Comparison of ENCODE assay signal across 26 cellular contexts in the genomic region with DNA sequence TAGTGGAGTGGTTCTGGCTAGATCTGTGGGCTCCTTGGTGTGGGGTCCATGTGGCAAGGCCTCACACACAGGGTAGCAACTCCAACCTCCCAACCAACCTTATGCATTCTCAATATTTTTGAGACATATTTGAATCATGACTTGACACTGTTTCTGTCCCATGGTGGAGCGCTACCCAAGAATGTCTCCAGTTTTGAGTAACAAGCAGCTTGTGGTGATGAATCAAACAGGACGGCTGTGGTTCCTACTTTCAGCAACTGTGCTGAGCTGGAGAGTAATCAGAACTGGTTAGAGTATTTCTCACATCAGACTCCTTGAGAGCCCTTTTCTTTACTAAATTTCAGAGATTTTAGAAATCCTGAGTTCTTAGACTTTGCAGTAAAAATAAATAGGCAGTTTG. TPM values are rescaled to one million over a fixed set of nuclear protein-coding genes. Genes with fewer than 3 reads are reported as not detected.
DNase-seq lines count a peak whose midpoint lies in the region; ATAC-seq, FAIRE-seq and TF ChIP-seq lines count a peak whose summit lies in the region.
"Had no signal": no experiment of that assay in that cellular context is flagged by ENCODE, and none has a peak within 500 bp of the region (broad histone marks: within the 10 kb centered on the region; RNA-seq: fewer than 3 reads in every experiment).

No MANE protein-coding gene starts in this region.

- H2AFZ ChIP-seq in GM12878 (ENCODE audit: control insufficient read depth, low read depth, low read length): no peak overlapping the region
- H2AFZ ChIP-seq: hepatocyte had no signal

- H3K27ac ChIP-seq in GM12878 (ENCODE audit: control insufficient read depth, insufficient read depth): no peak overlapping the region
- H3K27ac ChIP-seq: ascending aorta, hepatocyte, ovary, WERI-Rb-1 had no signal

- no peak overlapping the region for H3K9ac ChIP-seq in GM12878 (ENCODE audit: control insufficient read depth, insufficient read depth, low read length)

- peaks cover 0 to 1% of the 10 kb centered on the region in 2 experiments; a peak in 1 of 4 replicates for H3K27me3 ChIP-seq in GM12878 (replicated peaks in 1 of 2; ENCODE audit: control insufficient read depth in 2 of 2, insufficient read depth in 2 of 2, low read length in 1 of 2)
- H3K27me3 ChIP-seq: ascending aorta, hepatocyte, ovary had no signal

- TF ChIP-seq CTCF in AG10803 (conservative IDR thresholded peaks at IDR 0.05; ENCODE audit: low read length) (no peak), GM10266 (IDR thresholded peaks at IDR 0.05; ENCODE audit: control insufficient read depth, insufficient read depth, low read depth, missing control alignments) (no peak), GM12878 (IDR thresholded peaks at IDR 0.05 in 2 of 3, conservative IDR thresholded peaks at IDR 0.05 in 1 of 3; ENCODE audit: control insufficient read depth in 2 of 3, extremely low read depth in 1 of 3, insufficient read depth in 1 of 3, low read depth in 3 of 3, low read length in 3 of 3) (no peak), GM10248 (IDR thresholded peaks at IDR 0.05; ENCODE audit: control extremely low read depth, extremely low read depth, low read depth, missing control alignments) (no peak)

- no peak for TF ChIP-seq RAD21 in GM12878 (IDR thresholded peaks at IDR 0.05; ENCODE audit: insufficient read depth, low read depth, low read length)

- H3K4me2 ChIP-seq in GM12878 (ENCODE audit: control insufficient read depth, insufficient read depth): no peak overlapping the region
- H3K4me2 ChIP-seq: hepatocyte had no signal

- peaks cover 5% of the 10 kb centered on the region; the same call in 1 of the 2 replicates for H3K4me1 ChIP-seq in GM12878 (ENCODE audit: control insufficient read depth, insufficient read depth, low read length)
- H3K4me1 ChIP-seq: ascending aorta had no signal

- RAD21 ChIA-PET in GM12878 (lab: Charles Lee; ENCODE audit: unreplicated experiment): no interaction called here

- TF ChIP-seq EP300 in GM12878 (IDR thresholded peaks at IDR 0.05; ENCODE audit: borderline replicate concordance in 1 of 2, control insufficient read depth in 1 of 2, low read depth in 2 of 2, low read length in 2 of 2): no peak

- DNase-seq in AG10803 (ENCODE audit: low read depth) (peak; percentile 28), GM10266 (ENCODE audit: extremely low spot score) (peak; percentile 44), GM12878 (ENCODE audit: low read depth, low spot score) (peak; percentile 19), NCI-H187 treated with DMSO at 0.1 percent for 48 hours (lab: John Stamatoyannopoulos, UW) (no peak), GM10248 (ENCODE audit: extremely low spot score) (no peak), islet precursor cell (no peak)
- DNase-seq in effector CD8-positive, alpha-beta T cell (lab: John Stamatoyannopoulos, UW): no peak
- DNase-seq: activated gamma-delta T cell treated with Interleukin-2 at 50 U/mL for 16 hours; DND-41; MG63; naive thymus-derived CD4-positive, alpha-beta T cell; NCI-H2029 treated with DMSO at 0.1 percent for 48 hours; NCI-H510A treated with DMSO at 0.1 percent for 48 hours; ovary; Right ventricle myocardium superior; stimulated activated CD4-positive, alpha-beta T cell treated with anti-CD3 and anti-CD28 coated beads, Interleukin-2, amount 100 ng/mL, for 48 hours; T-cell; WERI-Rb-1 had no signal

- H3K79me2 ChIP-seq in GM12878 (ENCODE audit: control insufficient read depth, insufficient read depth, low read length): no peaks in the 10 kb centered on the region
- H3K79me2 ChIP-seq: hepatocyte had no signal

- SMC1A ChIA-PET in GM12878 (lab: Charles Lee; ENCODE audit: uncharacterized antibody, unreplicated experiment): no interaction called here

- POLR2A ChIA-PET in GM12878 (lab: Charles Lee) (no interaction called here), GM10248 (lab: Yijun Ruan, JAX) (no interaction called here)

- no peaks in the 10 kb centered on the region for H4K20me1 ChIP-seq in GM12878 (ENCODE audit: control insufficient read depth, insufficient read depth)

- peak; percentile 38 for FAIRE-seq in GM12878 (lab: Jason Lieb, UNC)
- FAIRE-seq: endometrium, islet of Langerhans had no signal

- H3K36me3 ChIP-seq in GM12878 (ENCODE audit: control insufficient read depth in 2 of 2, insufficient read depth in 2 of 2, low read length in 1 of 2): no peaks in the 10 kb centered on the region
- H3K36me3 ChIP-seq: ascending aorta, MG63, ovary, WERI-Rb-1 had no signal

- H3K4me3 ChIP-seq in AG10803 (ENCODE audit: low read length) (no peak overlapping the region), GM12878 (no peak overlapping the region)
- H3K4me3 ChIP-seq: ascending aorta, hepatocyte, MG63, ovary had no signal

- CTCF ChIA-PET in GM12878 (lab: Yijun Ruan, JAX) (interaction anchor here (1.8 kb wide), 1 partner anchor 42 kb away, joined by 4 read pairs; no protein-coding TSS in a partner anchor), GM10248 (lab: Yijun Ruan, JAX) (interaction anchor here (1.3 kb wide), 1 partner anchor 15 kb away, joined by 3 read pairs; no protein-coding TSS in a partner anchor)

- TF ChIP-seq POLR2A in GM12878 (IDR thresholded peaks at IDR 0.05; ENCODE audit: low read depth, low read length): no peak

- 3% methylated on average over 2 of the region's 2 CpGs for whole genome bisulfite sequencing in GM12878 (ENCODE audit: insufficient coverage, insufficient replicate concordance, low lambda C conversion rate, missing lambda C conversion rate)

- BruUV-seq in GM12878 (replicated peaks; lab: Mats Ljungman, UMichigan): no TSS peak

- intact Hi-C loops in GM12878 (cut with micrococcal nuclease; ENCODE audit: unreplicated experiment): no loop called here

- in situ Hi-C loops in GM12878 (cut with MboI): no loop called here

- H3K9me3 ChIP-seq in GM12878 (replicated peaks; ENCODE audit: control insufficient read depth, insufficient read depth, low read length): no peaks in the 10 kb centered on the region; the same call in 2 of the 3 replicates
- H3K9me3 ChIP-seq: ascending aorta, MG63, ovary had no signal

- ATAC-seq in HG03432 (IDR thresholded peaks at IDR 0.05; ENCODE audit: unreplicated experiment) (peak; percentile 50), GM12878 (peak; percentile 71)
- ATAC-seq: naive thymus-derived CD4-positive, alpha-beta T cell; T-cell had no signal

RNA-seq across cellular contexts. Expression of a gene that starts 3.1 kb away (rescaled TPM):
- total RNA-seq in GM12878 (2013; cell fraction: nucleolus; rRNA removed): not detected in 2 replicates
- total RNA-seq in GM12878 (2014; rRNA removed) (not detected in 2 replicates), GM12878 (2014; rRNA removed; fragmentation: Illumina TruSeq; extraction: Trizol) (not detected in 2 replicates), GM12878 (2021) (not detected in 2 replicates)
- polyA plus RNA-seq in GM12878 (2011; ENCODE audit: low read depth): not detected
- polyA plus RNA-seq in GM12878 (2011; rRNA removed) (not detected in 2 replicates), GM12878 (2014; fragmentation: Illumina TruSeq; extraction: Trizol) (not detected in 2 replicates), GM12878 (2014; fragmentation: Nextera tagmentation; extraction: Ambion mirVana) (not detected), GM12878 (2014; rRNA removed) (0.27 TPM in 1 of 2 replicates, not detected in the other), GM12878 (2016; fragmentation: Nextera tagmentation; extraction: Ambion mirVana) (not detected)
- not detected in 2 replicates for polyA plus RNA-seq in GM12878 (2011; cell fraction: cytosol; rRNA removed)
- polyA plus RNA-seq in GM12878 (2011; cell fraction: nucleus; rRNA removed): not detected in 2 replicates
- not detected in 2 replicates for polyA plus RNA-seq in GM12878 (2012)
- not detected in 2 replicates for polyA minus RNA-seq in GM12878 (2011; rRNA and poly(A)+ RNA removed)
- not detected in 2 replicates for polyA minus RNA-seq in GM12878 (2011; cell fraction: cytosol; rRNA and poly(A)+ RNA removed)
- polyA minus RNA-seq in GM12878 (2011; cell fraction: nucleus; rRNA and poly(A)+ RNA removed): not detected in 2 replicates
- total RNA-seq: ascending aorta; fibroblast of villous mesenchyme; hepatocyte; lung microvascular endothelial cell; naive thymus-derived CD4-positive, alpha-beta T cell; ovary; Right ventricle myocardium superior; T-cell; temporal lobe had no signal
- polyA plus RNA-seq: hepatocyte; naive thymus-derived CD4-positive, alpha-beta T cell; ovary had no signal

RNA-seq across cellular contexts. Expression of a gene that starts 10.6 kb away (rescaled TPM):
- not detected in 2 replicates for total RNA-seq in GM12878 (2013; cell fraction: nucleolus; rRNA removed)
- total RNA-seq in GM12878 (2014; rRNA removed) (not detected in 2 replicates), GM12878 (2014; rRNA removed; fragmentation: Illumina TruSeq; extraction: Trizol) (not detected in 2 replicates), GM12878 (2021) (not detected in 2 replicates)
- not detected for polyA plus RNA-seq in GM12878 (2011; ENCODE audit: low read depth)
- polyA plus RNA-seq in GM12878 (2011; rRNA removed) (not detected in 2 replicates), GM12878 (2014; fragmentation: Illumina TruSeq; extraction: Trizol) (not detected in 2 replicates), GM12878 (2014; fragmentation: Nextera tagmentation; extraction: Ambion mirVana) (not detected), GM12878 (2014; rRNA removed) (not detected in 2 replicates), GM12878 (2016; fragmentation: Nextera tagmentation; extraction: Ambion mirVana) (not detected)
- polyA plus RNA-seq in GM12878 (2011; cell fraction: cytosol; rRNA removed): not detected in 2 replicates
- not detected in 2 replicates for polyA plus RNA-seq in GM12878 (2011; cell fraction: nucleus; rRNA removed)
- not detected in 2 replicates for polyA plus RNA-seq in GM12878 (2012)
- polyA minus RNA-seq in GM12878 (2011; rRNA and poly(A)+ RNA removed): not detected in 2 replicates
- polyA minus RNA-seq in GM12878 (2011; cell fraction: cytosol; rRNA and poly(A)+ RNA removed): not detected in 2 replicates
- polyA minus RNA-seq in GM12878 (2011; cell fraction: nucleus; rRNA and poly(A)+ RNA removed): not detected in 2 replicates
- total RNA-seq: ascending aorta; fibroblast of villous mesenchyme; hepatocyte; lung microvascular endothelial cell; naive thymus-derived CD4-positive, alpha-beta T cell; ovary; Right ventricle myocardium superior; T-cell; temporal lobe had no signal
- polyA plus RNA-seq: hepatocyte; naive thymus-derived CD4-positive, alpha-beta T cell; ovary had no signal

RNA-seq across cellular contexts. Expression of a gene that starts 22.9 kb away (rescaled TPM):
- not detected in 2 replicates for total RNA-seq in GM12878 (2013; cell fraction: nucleolus; rRNA removed)
- total RNA-seq in GM12878 (2014; rRNA removed): not detected in 2 replicates
- total RNA-seq in GM12878 (2014; rRNA removed; fragmentation: Illumina TruSeq; extraction: Trizol): not detected in 2 replicates
- total RNA-seq in GM12878 (2021): not detected in 2 replicates
- polyA plus RNA-seq in GM12878 (2011; ENCODE audit: low read depth): not detected
- not detected in 2 replicates for polyA plus RNA-seq in GM12878 (2011; rRNA removed)
- polyA plus RNA-seq in GM12878 (2011; cell fraction: cytosol; rRNA removed): not detected in 2 replicates
- polyA plus RNA-seq in GM12878 (2011; cell fraction: nucleus; rRNA removed): not detected in 2 replicates
- polyA plus RNA-seq in GM12878 (2012): not detected in 2 replicates
- polyA plus RNA-seq in GM12878 (2014; fragmentation: Illumina TruSeq; extraction: Trizol): not detected in 2 replicates
- not detected for polyA plus RNA-seq in GM12878 (2014; fragmentation: Nextera tagmentation; extraction: Ambion mirVana)
- polyA plus RNA-seq in GM12878 (2014; rRNA removed): not detected in 2 replicates
- not detected for polyA plus RNA-seq in GM12878 (2016; fragmentation: Nextera tagmentation; extraction: Ambion mirVana)
- not detected in 2 replicates for polyA minus RNA-seq in GM12878 (2011; rRNA and poly(A)+ RNA removed)
- polyA minus RNA-seq in GM12878 (2011; cell fraction: cytosol; rRNA and poly(A)+ RNA removed): not detected in 2 replicates
- polyA minus RNA-seq in GM12878 (2011; cell fraction: nucleus; rRNA and poly(A)+ RNA removed): not detected in 2 replicates
- total RNA-seq: ascending aorta; fibroblast of villous mesenchyme; hepatocyte; lung microvascular endothelial cell; naive thymus-derived CD4-positive, alpha-beta T cell; ovary; Right ventricle myocardium superior; T-cell; temporal lobe had no signal
- polyA plus RNA-seq: hepatocyte; naive thymus-derived CD4-positive, alpha-beta T cell; ovary had no signal

RNA-seq across cellular contexts. Expression of a gene that starts 36.4 kb away (rescaled TPM):
- total RNA-seq in GM12878 (2013; cell fraction: nucleolus; rRNA removed): not detected in 2 replicates
- total RNA-seq in GM12878 (2014; rRNA removed) (not detected in 2 replicates), GM12878 (2014; rRNA removed; fragmentation: Illumina TruSeq; extraction: Trizol) (not detected in 2 replicates), GM12878 (2021) (not detected in 2 replicates)
- not detected for polyA plus RNA-seq in GM12878 (2011; ENCODE audit: low read depth)
- polyA plus RNA-seq in GM12878 (2011; rRNA removed) (not detected in 2 replicates), GM12878 (2014; fragmentation: Illumina TruSeq; extraction: Trizol) (not detected in 2 replicates), GM12878 (2014; fragmentation: Nextera tagmentation; extraction: Ambion mirVana) (not detected), GM12878 (2014; rRNA removed) (not detected in 2 replicates), GM12878 (2016; fragmentation: Nextera tagmentation; extraction: Ambion mirVana) (not detected)
- not detected in 2 replicates for polyA plus RNA-seq in GM12878 (2011; cell fraction: cytosol; rRNA removed)
- not detected in 2 replicates for polyA plus RNA-seq in GM12878 (2011; cell fraction: nucleus; rRNA removed)
- polyA plus RNA-seq in GM12878 (2012): not detected in 2 replicates
- not detected in 2 replicates for polyA minus RNA-seq in GM12878 (2011; rRNA and poly(A)+ RNA removed)
- polyA minus RNA-seq in GM12878 (2011; cell fraction: cytosol; rRNA and poly(A)+ RNA removed): not detected in 2 replicates
- not detected in 2 replicates for polyA minus RNA-seq in GM12878 (2011; cell fraction: nucleus; rRNA and poly(A)+ RNA removed)
- total RNA-seq: ascending aorta; fibroblast of villous mesenchyme; hepatocyte; lung microvascular endothelial cell; naive thymus-derived CD4-positive, alpha-beta T cell; ovary; Right ventricle myocardium superior; T-cell; temporal lobe had no signal
- polyA plus RNA-seq: hepatocyte; naive thymus-derived CD4-positive, alpha-beta T cell; ovary had no signal

RNA-seq across cellular contexts. Expression of a gene that starts 45.7 kb away (rescaled TPM):
- not detected in 2 replicates for total RNA-seq in GM12878 (2013; cell fraction: nucleolus; rRNA removed)
- total RNA-seq in GM12878 (2014; rRNA removed) (not detected in 2 replicates), GM12878 (2014; rRNA removed; fragmentation: Illumina TruSeq; extraction: Trizol) (not detected in 2 replicates), GM12878 (2021) (not detected in 2 replicates)
- polyA plus RNA-seq in GM12878 (2011; ENCODE audit: low read depth): not detected
- polyA plus RNA-seq in GM12878 (2011; rRNA removed) (not detected in 2 replicates), GM12878 (2014; fragmentation: Illumina TruSeq; extraction: Trizol) (not detected in 2 replicates), GM12878 (2014; fragmentation: Nextera tagmentation; extraction: Ambion mirVana) (not detected), GM12878 (2014; rRNA removed) (not detected in 2 replicates), GM12878 (2016; fragmentation: Nextera tagmentation; extraction: Ambion mirVana) (not detected)
- polyA plus RNA-seq in GM12878 (2011; cell fraction: cytosol; rRNA removed): not detected in 2 replicates
- polyA plus RNA-seq in GM12878 (2011; cell fraction: nucleus; rRNA removed): not detected in 2 replicates
- not detected in 2 replicates for polyA plus RNA-seq in GM12878 (2012)
- not detected in 2 replicates for polyA minus RNA-seq in GM12878 (2011; rRNA and poly(A)+ RNA removed)
- polyA minus RNA-seq in GM12878 (2011; cell fraction: cytosol; rRNA and poly(A)+ RNA removed): not detected in 2 replicates
- polyA minus RNA-seq in GM12878 (2011; cell fraction: nucleus; rRNA and poly(A)+ RNA removed): not detected in 2 replicates
- total RNA-seq: ascending aorta; fibroblast of villous mesenchyme; hepatocyte; lung microvascular endothelial cell; naive thymus-derived CD4-positive, alpha-beta T cell; ovary; Right ventricle myocardium superior; T-cell; temporal lobe had no signal
- polyA plus RNA-seq: hepatocyte; naive thymus-derived CD4-positive, alpha-beta T cell; ovary had no signal

Comparison
In these comparisons a context has a peak if more than half of its experiments do, and no peak if none do; other contexts are left out.
1. DNase-seq: peak in AG10803 (single experiment), GM10266 (single experiment) and GM12878 (single experiment); none in NCI-H187 treated with DMSO at 0.1 percent for 48 hours (single experiment), GM10248 (single experiment), islet precursor cell (single experiment) and effector CD8-positive, alpha-beta T cell (single experiment).